ENCODE assay signal across 1 cellular context in the genomic region with DNA sequence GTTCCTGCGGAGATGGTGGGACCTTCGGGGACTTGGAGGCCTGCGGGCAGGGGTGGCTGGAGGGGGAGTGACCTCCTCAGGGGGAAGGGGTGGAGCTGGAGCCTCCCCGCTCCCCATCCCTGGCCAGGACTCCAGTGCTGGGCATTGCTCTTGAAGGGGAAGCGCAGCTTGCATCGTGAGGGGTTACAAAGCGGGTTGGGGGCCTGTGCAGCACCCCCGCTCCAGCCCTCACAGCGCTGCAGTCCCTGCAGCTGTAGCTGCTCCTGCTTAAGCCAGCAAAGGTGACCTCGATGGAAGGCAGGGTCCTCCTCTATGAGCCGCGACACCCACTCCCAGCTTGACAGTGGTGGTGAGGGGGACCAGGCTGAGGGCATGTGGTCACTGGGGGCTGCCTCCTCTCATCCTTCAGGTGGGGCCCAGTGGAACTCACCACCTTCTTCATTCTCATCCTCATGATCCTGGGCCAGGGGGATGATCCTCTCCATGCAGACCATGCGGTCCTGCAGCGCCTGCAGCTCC.
TF ChIP-seq lines count a peak whose summit lies in the region.

No MANE protein-coding gene starts in this region.

TF ChIP-seq in H1, 55 proteins besides CTCF, POLR2A, EP300 and RAD21:
- no peak for TF ChIP-seq NRF1 (IDR thresholded peaks at IDR 0.05; ENCODE audit: low read depth, low read length)
